Comparison of ENCODE assay signal across 20 cellular contexts in genomic region chr9:126591922-126592321, GRCh38.
"Had no signal": no experiment of that assay in that cellular context is flagged by ENCODE, and none has a peak within 500 bp of the region (broad histone marks: within the 10 kb centered on the region; RNA-seq: fewer than 3 reads in every experiment).

No MANE protein-coding gene starts in this region.

- H3K4me3 ChIP-seq: coronary artery, heart left ventricle, right atrium auricular region, sigmoid colon, skin epidermis, stomach, thoracic aorta, transverse colon had no signal

- DNase-seq: effector CD4-positive, alpha-beta T cell; endodermal cell; erythroblast; foreskin keratinocyte; heart left ventricle; hippocampal formation; mammary epithelial cell; naive thymus-derived CD4-positive, alpha-beta T cell; nephron progenitor cell; sigmoid colon; stimulated activated CD4-positive, alpha-beta T cell treated with anti-CD3 and anti-CD28 coated beads, Interleukin-2, amount 100 ng/mL, for 24 hours; stimulated activated CD4-positive, alpha-beta T cell treated with anti-CD3 and anti-CD28 coated beads, Interleukin-4, amount 100 ng/mL, for 4 hours; stimulated activated naive CD4-positive, alpha-beta T cell; stomach; substantia nigra; transverse colon had no signal

- H3K4me1 ChIP-seq: foreskin keratinocyte had no signal

- ATAC-seq: foreskin keratinocyte; heart left ventricle; naive thymus-derived CD4-positive, alpha-beta T cell had no signal

- H3K27ac ChIP-seq: coronary artery, foreskin keratinocyte, heart left ventricle, right atrium auricular region, sigmoid colon, skin epidermis, stomach, thoracic aorta, transverse colon had no signal

- H3K36me3 ChIP-seq: heart left ventricle, right atrium auricular region, sigmoid colon, stomach, thoracic aorta, transverse colon had no signal

- H3K9me3 ChIP-seq: heart left ventricle, right atrium auricular region, sigmoid colon, thoracic aorta, transverse colon had no signal
